In genomic region chr9:127336708-127337352, GRCh38 we compare ENCODE assay signal across 9 cellular contexts.
DNase-seq lines count a peak whose midpoint lies in the region; ATAC-seq and TF ChIP-seq lines count a peak whose summit lies in the region.
"Had no signal": no experiment of that assay in that cellular context is flagged by ENCODE, and none has a peak within 500 bp of the region (broad histone marks: within the 10 kb centered on the region; RNA-seq: fewer than 3 reads in every experiment).

No MANE protein-coding gene starts in this region.

- H3K27ac ChIP-seq in Peyer's patch: peak overlapping the region; percentile 34 to 63 (median 55)

- peaks cover 36% of the 10 kb centered on the region for H3K4me1 Mint-ChIP-seq in nephron
- no peaks in the 10 kb centered on the region for H3K4me1 Mint-ChIP-seq in WTC11

- CTCF ChIA-PET in WTC11 (lab: Charles Lee): no interaction called here

- ATAC-seq in WTC11: no peak
- no peak for ATAC-seq in HG02981 (IDR thresholded peaks at IDR 0.05; ENCODE audit: unreplicated experiment)
- ATAC-seq in GM18861 (IDR thresholded peaks at IDR 0.05; ENCODE audit: unreplicated experiment): no peak

- H3K9me3 ChIP-seq in Peyer's patch: no peaks in the 10 kb centered on the region
- H3K9me3 ChIP-seq: Caco-2 had no signal

- H3K4me1 ChIP-seq in Peyer's patch: peaks cover 0 to 45% (median 2%) of the 10 kb centered on the region in 4 donors

- peak; percentile 90 for DNase-seq in AG08395 (ENCODE audit: low spot score)
- DNase-seq in Peyer's patch: peak in 2 of 3 donors; percentile 25 to 81
- peak; percentile 92 for DNase-seq in fibroblast of gingiva (ENCODE audit: low read depth)
- no peak for DNase-seq in activated CD8-positive, alpha-beta memory T cell treated with anti-CD3 and anti-CD28 coated beads, Interleukin-2, amount 50 U/mL, for 48 hours
- no peak for DNase-seq in WTC11 (ENCODE audit: low spot score)

- H3K27ac Mint-ChIP-seq in nephron: peak overlapping the region; percentile 82 to 93 (median 87)
- H3K27ac Mint-ChIP-seq in WTC11: no peak overlapping the region

- H3K9me3 Mint-ChIP-seq in nephron (no peaks in the 10 kb centered on the region), WTC11 (no peaks in the 10 kb centered on the region)

- H3K4me3 Mint-ChIP-seq in nephron (peak overlapping the region in 1 of 3 experiments; percentile 31), WTC11 (no peak overlapping the region)

- H3K36me3 Mint-ChIP-seq in nephron (ENCODE audit: low read depth): peaks cover 49% of the 10 kb centered on the region
- H3K36me3 Mint-ChIP-seq in WTC11: peaks cover 13% of the 10 kb centered on the region

- no peak overlapping the region for H3K4me3 ChIP-seq in Peyer's patch

- POLR2A ChIA-PET in WTC11 (lab: Charles Lee): no interaction called here

- no peak for TF ChIP-seq CTCF in Peyer's patch (IDR thresholded peaks at IDR 0.05)
- TF ChIP-seq CTCF in nephron (IDR thresholded peaks at IDR 0.05; ENCODE audit: unreplicated experiment in 3 of 3): no peak
- TF ChIP-seq CTCF in WTC11 (IDR thresholded peaks at IDR 0.05): no peak

- no peaks in the 10 kb centered on the region for H3K36me3 ChIP-seq in Peyer's patch

- H3K27me3 ChIP-seq in Peyer's patch: no peaks in the 10 kb centered on the region

- no peak for TF ChIP-seq POLR2A in Peyer's patch (IDR thresholded peaks at IDR 0.05)

- H3K27me3 Mint-ChIP-seq in nephron (ENCODE audit: low read depth) (no peaks in the 10 kb centered on the region), WTC11 (ENCODE audit: low read depth) (no peaks in the 10 kb centered on the region)

TF ChIP-seq in WTC11, 78 proteins besides CTCF, POLR2A, EP300 and RAD21:
- TF ChIP-seq USF2 (CRISPR knock-in tag; IDR thresholded peaks at IDR 0.05): no peak

Comparison
In these comparisons a context has a peak if more than half of its experiments do, and no peak if none do; other contexts are left out.
1. DNase-seq: peak in AG08395 (single experiment), Peyer's patch (2 of 3) and fibroblast of gingiva (single experiment); none in activated CD8-positive, alpha-beta memory T cell treated with anti-CD3 and anti-CD28 coated beads, Interleukin-2, amount 50 U/mL, for 48 hours (single experiment) and WTC11 (single experiment).